In genomic region chr6:45724511-45724910, GRCh38 we compare ENCODE assay signal across 13 cellular contexts.
A peak's percentile ranks its signal among the peaks of the same experiment; 100 is the strongest.
DNase-seq lines count a peak whose midpoint lies in the region; ATAC-seq, FAIRE-seq and TF ChIP-seq lines count a peak whose summit lies in the region.
"Had no signal": no experiment of that assay in that cellular context is flagged by ENCODE, and none has a peak within 500 bp of the region (broad histone marks: within the 10 kb centered on the region; RNA-seq: fewer than 3 reads in every experiment).

No MANE protein-coding gene starts in this region.

- no peaks in the 10 kb centered on the region for H3K27me3 Mint-ChIP-seq in activated naive CD8-positive, alpha-beta T cell treated with anti-CD3 and anti-CD28 coated beads, Interleukin-2, amount 50 U/mL, for 24 hours
- H3K27me3 Mint-ChIP-seq: stimulated activated naive CD8-positive, alpha-beta T cell treated with anti-CD3 and anti-CD28 coated beads, Interleukin-15, Interleukin-2, amounts not matched to agents 100 ng/mL and 50 ng/mL, for 24 hours had no signal

- peaks cover 15% of the 10 kb centered on the region for H3K4me1 ChIP-seq in RWPE2 (ENCODE audit: insufficient read depth, poor library complexity, severe bottlenecking)

- H3K36me3 ChIP-seq in RWPE2 (ENCODE audit: low read depth) = no peaks in the 10 kb centered on the region

- no peaks in the 10 kb centered on the region for H3K4me1 Mint-ChIP-seq in activated naive CD8-positive, alpha-beta T cell treated with anti-CD3 and anti-CD28 coated beads, Interleukin-2, amount 50 U/mL, for 24 hours
- H3K4me1 Mint-ChIP-seq: GM23338 had no signal

- no peak overlapping the region for H3K27ac ChIP-seq in RWPE2 (ENCODE audit: poor library complexity, severe bottlenecking)

- ATAC-seq in RWPE2 (ENCODE audit: low read depth) = peak; percentile 82
- ATAC-seq in activated naive CD8-positive, alpha-beta T cell treated with anti-CD3 and anti-CD28 coated beads, Interleukin-2, amount 50 U/mL, for 24 hours = no peak
- ATAC-seq: GM23338 had no signal

- peaks cover 6% of the 10 kb centered on the region for H3K9me3 Mint-ChIP-seq in activated naive CD8-positive, alpha-beta T cell treated with anti-CD3 and anti-CD28 coated beads, Interleukin-2, amount 50 U/mL, for 24 hours
- H3K9me3 Mint-ChIP-seq: GM23338 had no signal

- no peak overlapping the region for H3K27ac Mint-ChIP-seq in activated naive CD8-positive, alpha-beta T cell treated with anti-CD3 and anti-CD28 coated beads, Interleukin-2, amount 50 U/mL, for 24 hours
- H3K27ac Mint-ChIP-seq: GM23338; stimulated activated naive CD8-positive, alpha-beta T cell treated with anti-CD3 and anti-CD28 coated beads, Interleukin-15, Interleukin-2, amounts not matched to agents 100 ng/mL and 50 ng/mL, for 24 hours had no signal

- H3K4me3 ChIP-seq in RWPE2 (ENCODE audit: severe bottlenecking) (no peak overlapping the region), fibroblast of villous mesenchyme (ENCODE audit: low read depth, low read length) (no peak overlapping the region)
- H3K4me3 ChIP-seq: GM23338 had no signal

- no peak overlapping the region for H3K4me3 Mint-ChIP-seq in activated naive CD8-positive, alpha-beta T cell treated with anti-CD3 and anti-CD28 coated beads, Interleukin-2, amount 50 U/mL, for 24 hours
- H3K4me3 Mint-ChIP-seq: GM23338; stimulated activated naive CD8-positive, alpha-beta T cell treated with anti-CD3 and anti-CD28 coated beads, Interleukin-15, Interleukin-2, amounts not matched to agents 100 ng/mL and 50 ng/mL, for 24 hours had no signal

- no peak for FAIRE-seq in urothelium cell line (lab: Jason Lieb, UNC)

- peak; percentile 1 for DNase-seq in NCI-H2227 (lab: John Stamatoyannopoulos, UW; ENCODE audit: unreplicated experiment)
- no peak for DNase-seq in NCI-H2227 treated with DMSO at 0.1 percent for 48 hours (lab: John Stamatoyannopoulos, UW)
- DNase-seq in RWPE2 (ENCODE audit: low spot score) = no peak
- peak; percentile 92 for DNase-seq in fibroblast of villous mesenchyme (ENCODE audit: low read depth)
- DNase-seq in urothelium cell line (ENCODE audit: low spot score) = peak; percentile 59
- no peak for DNase-seq in NK-92 treated with Interleukin-12 subunit alpha and Interleukin-12 subunit beta, amount 100 ng/mL, for 24 hours (lab: John Stamatoyannopoulos, UW)
- no peak for DNase-seq in activated CD4-positive, alpha-beta T cell treated with anti-CD3 and anti-CD28 coated beads, Interleukin-2, amount 50 U/mL, for 1 hour
- DNase-seq in activated naive CD8-positive, alpha-beta T cell treated with anti-CD3 and anti-CD28 coated beads, Interleukin-2, amount 50 U/mL, for 24 hours = no peak
- DNase-seq: 8988T, hippocampal formation, MV-4-11 had no signal

- no peaks in the 10 kb centered on the region for H3K9me3 ChIP-seq in RWPE2 (ENCODE audit: severe bottlenecking)

- H3K27me3 ChIP-seq in RWPE2 (ENCODE audit: insufficient read depth, poor library complexity, severe bottlenecking) = no peaks in the 10 kb centered on the region

- TF ChIP-seq CTCF in RWPE2 (IDR thresholded peaks at IDR 0.05; ENCODE audit: poor library complexity, severe bottlenecking) (no peak), fibroblast of villous mesenchyme (IDR thresholded peaks at IDR 0.05; ENCODE audit: insufficient read depth, low read depth, low read length) (no peak)

- H3K36me3 Mint-ChIP-seq in activated naive CD8-positive, alpha-beta T cell treated with anti-CD3 and anti-CD28 coated beads, Interleukin-2, amount 50 U/mL, for 24 hours (ENCODE audit: low read depth) = peaks cover 3% of the 10 kb centered on the region

Comparison
In these comparisons a context has a peak if more than half of its experiments do, and no peak if none do; other contexts are left out.
1. DNase-seq: peak in NCI-H2227 (single experiment), fibroblast of villous mesenchyme (single experiment) and urothelium cell line (single experiment); none in NCI-H2227 treated with DMSO at 0.1 percent for 48 hours (single experiment), RWPE2 (single experiment), NK-92 treated with Interleukin-12 subunit alpha and Interleukin-12 subunit beta, amount 100 ng/mL, for 24 hours (single experiment), activated CD4-positive, alpha-beta T cell treated with anti-CD3 and anti-CD28 coated beads, Interleukin-2, amount 50 U/mL, for 1 hour (single experiment) and activated naive CD8-positive, alpha-beta T cell treated with anti-CD3 and anti-CD28 coated beads, Interleukin-2, amount 50 U/mL, for 24 hours (single experiment).